In genomic region chr2:56539618-56540017, GRCh38 we compare ENCODE assay signal across 28 cellular contexts.
"Had no signal": no experiment of that assay in that cellular context is flagged by ENCODE, and none has a peak within 500 bp of the region (broad histone marks: within the 10 kb centered on the region; RNA-seq: fewer than 3 reads in every experiment).

No MANE protein-coding gene starts in this region.

- H3K4me3 ChIP-seq: colonic mucosa, coronary artery, dorsolateral prefrontal cortex, esophagus muscularis mucosa, esophagus squamous epithelium, gastrocnemius medialis, gastroesophageal sphincter, heart left ventricle, heart right ventricle had no signal

- H3K27me3 ChIP-seq: colonic mucosa, dorsolateral prefrontal cortex, esophagus muscularis mucosa, esophagus squamous epithelium, foreskin keratinocyte, gastrocnemius medialis, gastroesophageal sphincter, heart left ventricle, heart right ventricle had no signal

- ATAC-seq: effector memory CD8-positive, alpha-beta T cell; esophagus mucosa; foreskin keratinocyte; gastrocnemius medialis; gastroesophageal sphincter; heart left ventricle; heart right ventricle had no signal

- H3K4me1 ChIP-seq: colonic mucosa, esophagus muscularis mucosa, esophagus squamous epithelium, foreskin keratinocyte, gastrocnemius medialis, gastroesophageal sphincter had no signal

- H3K36me3 ChIP-seq: colonic mucosa, esophagus muscularis mucosa, esophagus squamous epithelium, gastrocnemius medialis, gastroesophageal sphincter, heart left ventricle, heart right ventricle had no signal

- H3K27ac ChIP-seq: colonic mucosa, coronary artery, dorsolateral prefrontal cortex, epithelial cell of prostate, esophagus muscularis mucosa, esophagus squamous epithelium, foreskin keratinocyte, gastrocnemius medialis, gastroesophageal sphincter, heart left ventricle, heart right ventricle had no signal

- DNase-seq: colonic mucosa; cortex of kidney; dermis blood vessel endothelial cell; dorsolateral prefrontal cortex; effector CD4-positive, alpha-beta T cell; effector CD8-positive, alpha-beta T cell; effector memory CD4-positive, alpha-beta T cell; effector memory CD8-positive, alpha-beta T cell; endodermal cell; erythroblast; esophagus squamous epithelium; foreskin fibroblast; foreskin keratinocyte; foreskin melanocyte; gastrocnemius medialis; glutamatergic neuron; head of caudate nucleus; heart left ventricle; heart right ventricle had no signal

- H3K9me3 ChIP-seq: colonic mucosa, esophagus muscularis mucosa, gastrocnemius medialis had no signal

- FAIRE-seq: colon, endometrium, endothelial cell of umbilical vein, frontal cortex had no signal
